11 cellular contexts compared by ENCODE assay signal in the genomic region with DNA sequence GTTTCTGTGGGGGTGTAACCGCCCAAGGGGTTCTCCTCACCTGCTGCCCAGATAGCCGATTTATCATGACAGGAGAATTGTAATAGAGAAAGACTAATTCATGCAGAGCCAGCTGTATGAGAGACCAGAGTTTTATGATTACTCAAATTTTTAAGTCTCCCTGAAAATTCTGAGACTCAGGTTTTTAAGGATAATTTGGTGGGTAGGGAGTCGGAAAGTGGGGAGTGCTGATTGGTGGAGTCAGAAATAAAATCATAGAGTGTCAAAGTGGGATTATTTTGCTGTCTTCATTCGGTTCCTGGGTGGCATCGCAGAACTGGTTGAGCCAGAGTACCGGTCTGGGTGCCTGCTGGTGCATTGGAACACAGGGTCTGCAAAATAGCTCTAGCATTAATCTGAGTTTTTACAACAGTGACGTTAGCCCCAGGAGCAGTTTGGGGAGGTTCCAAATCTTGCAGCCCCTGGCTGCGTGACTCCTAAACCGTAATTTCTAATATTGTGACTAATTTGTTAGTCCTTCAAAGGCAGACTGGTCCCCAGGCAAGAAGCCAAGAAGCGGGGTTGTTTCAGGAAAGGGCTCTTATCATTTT. TPM values are rescaled to one million over a fixed set of nuclear protein-coding genes. Genes with fewer than 3 reads are reported as not detected.
A peak's percentile ranks its signal among the peaks of the same experiment; 100 is the strongest.
DNase-seq lines count a peak whose midpoint lies in the region; ATAC-seq and TF ChIP-seq lines count a peak whose summit lies in the region.
"Had no signal": no experiment of that assay in that cellular context is flagged by ENCODE, and none has a peak within 500 bp of the region (broad histone marks: within the 10 kb centered on the region; RNA-seq: fewer than 3 reads in every experiment).

No MANE protein-coding gene starts in this region.

- no peaks in the 10 kb centered on the region for H3K9me3 ChIP-seq in body of pancreas
- H3K9me3 ChIP-seq: heart left ventricle had no signal

- TF ChIP-seq CTCF in AG09319 (IDR thresholded peaks at IDR 0.05; ENCODE audit: low read depth, low read length) (no peak), body of pancreas (IDR thresholded peaks at IDR 0.05) (no peak)

- DNase-seq in AG09319 (ENCODE audit: extremely low read depth, low read depth) (peak; percentile 28), HS-27A (ENCODE audit: low read depth) (peak; percentile 98), body of pancreas (peak in 2 of 4 donors; percentile 25 to 27), mesenteric fat pad (ENCODE audit: low spot score) (peak; percentile 87), GM03348 (ENCODE audit: low spot score) (no peak), D341Med (ENCODE audit: low spot score) (no peak), DMS153 treated with DMSO at 0.1 percent for 48 hours (lab: John Stamatoyannopoulos, UW; ENCODE audit: unreplicated experiment) (no peak)
- DNase-seq: SHP77 treated with DMSO at 0.1 percent for 48 hours had no signal

- H3K36me3 ChIP-seq in body of pancreas (replicated peaks in 1 of 2; ENCODE audit: insufficient read depth in 1 of 2, low read depth in 2 of 2), result no peaks in the 10 kb centered on the region
- H3K36me3 ChIP-seq: heart left ventricle had no signal

- ATAC-seq in body of pancreas, result peak; percentile 25
- no peak for ATAC-seq in GM19397 (IDR thresholded peaks at IDR 0.05; ENCODE audit: unreplicated experiment)

- no peak for TF ChIP-seq POLR2A in body of pancreas (IDR thresholded peaks at IDR 0.05)

- intact Hi-C loops in body of pancreas (cut with DNase I), result no loop called here

- H3K27me3 ChIP-seq in body of pancreas, result no peaks in the 10 kb centered on the region

- H3K4me3 ChIP-seq in body of pancreas, result no peak overlapping the region
- H3K4me3 ChIP-seq: heart left ventricle had no signal

- peak overlapping the region in 3 of 4 donors; percentile 1 to 44 (median 36) for H3K27ac ChIP-seq in body of pancreas
- H3K27ac ChIP-seq: heart left ventricle had no signal

- WGBS in body of pancreas, 2 donors, result 55 to 58% methylated on average over 10 of the region's 10 CpGs

- peaks cover 18% of the 10 kb centered on the region for H3K4me1 ChIP-seq in body of pancreas

RNA-seq across cellular contexts. Expression of a gene that starts 32.5 kb away (rescaled TPM):
- total RNA-seq in body of pancreas (10 to 100 TPM; 15.8 to 16.3 TPM), mesenteric fat pad (not detected)
- total RNA-seq: activated T-helper 1 cell treated with anti-CD3 and anti-CD28 coated beads, Interleukin-12 subunit alpha, Interleukin-12 subunit beta, Interleukin-2, Interleukin-4 antibody, amounts not matched to agents 30 ng/mL and 10 ng/mL and 1 ng/mL, durations not matched to agents 14 hours and 24 hours and 36 hours had no signal

RNA-seq across cellular contexts. Expression of a gene that starts 55.0 kb away (rescaled TPM):
- total RNA-seq in body of pancreas (1 to 10 TPM; 3.4 to 6.3 TPM), mesenteric fat pad (6.3 TPM)

RNA-seq across cellular contexts. Expression of a gene that starts 58.2 kb away (rescaled TPM):
- total RNA-seq in body of pancreas (not detected), mesenteric fat pad (not detected)
- total RNA-seq: activated T-helper 1 cell treated with anti-CD3 and anti-CD28 coated beads, Interleukin-12 subunit alpha, Interleukin-12 subunit beta, Interleukin-2, Interleukin-4 antibody, amounts not matched to agents 30 ng/mL and 10 ng/mL and 1 ng/mL, durations not matched to agents 14 hours and 24 hours and 36 hours; heart left ventricle had no signal

Comparison
In these comparisons a context has a peak if more than half of its experiments do, and no peak if none do; other contexts are left out.
1. DNase-seq: peak in AG09319 (single experiment), HS-27A (single experiment) and mesenteric fat pad (single experiment); none in GM03348 (single experiment), D341Med (single experiment) and DMS153 treated with DMSO at 0.1 percent for 48 hours (single experiment).
2. RNA of a gene that starts 32.5 kb away (total RNA-seq): 15.8 to 16.3 TPM in body of pancreas; not detected in mesenteric fat pad (single experiment); every median in the first group is over 10 times any median in the second.